Comparison of ENCODE assay signal across 25 cellular contexts in genomic region chr1:17056586-17056985, GRCh38.
"Had no signal": no experiment of that assay in that cellular context is flagged by ENCODE, and none has a peak within 500 bp of the region (broad histone marks: within the 10 kb centered on the region; RNA-seq: fewer than 3 reads in every experiment).

No MANE protein-coding gene starts in this region.

- H3K27me3 ChIP-seq: Peyer's patch, SJSA1 had no signal

- DNase-seq: activated B cell treated with CpG ODN at 0.5 μM for 24 hours; activated CD4-positive, alpha-beta T cell treated with anti-CD3 and anti-CD28 coated beads for 1 hour; activated CD4-positive, alpha-beta T cell treated with anti-CD3 and anti-CD28 coated beads, Interleukin-2, amount 10 ng/mL, durations not matched to agents 24 days and 14 days; activated CD4-positive, alpha-beta T cell treated with anti-CD3 and anti-CD28 coated beads, Interleukin-2, amount 50 U/mL, for 48 hours; activated CD8-positive, alpha-beta memory T cell treated with anti-CD3 and anti-CD28 coated beads, Interleukin-2, amount 10 ng/mL, durations not matched to agents 7 days and 5 days; activated effector memory CD4-positive, alpha-beta T cell treated with anti-CD3 and anti-CD28 coated beads, Interleukin-2, amount 50 U/mL, for 16 hours; activated naive CD4-positive, alpha-beta T cell treated with anti-CD3 and anti-CD28 coated beads for 36 hours; activated naive CD8-positive, alpha-beta T cell treated with anti-CD3 and anti-CD28 coated beads for 36 hours; activated T-cell treated with anti-CD3 and anti-CD28 coated beads, Interleukin-2, amount 50 U/mL, for 4 hours; cerebellar nuclear complex; Kasumi-1; NCI-H1105 treated with DMSO at 0.1 percent for 48 hours; NCI-H1436 treated with DMSO at 0.1 percent for 48 hours; NCI-H187; NCI-H2081; NCI-H446; NCI-H524; Peyer's patch; Right ventricle myocardium superior; SW 1271; T-helper 9 cell had no signal

- H3K36me3 ChIP-seq: SJSA1 had no signal

- H3K4me3 Mint-ChIP-seq: activated B cell treated with CpG ODN at 0.5 μM for 24 hours; activated CD4-positive, alpha-beta T cell treated with anti-CD3 and anti-CD28 coated beads, Interleukin-2, amount 10 ng/mL, durations not matched to agents 24 days and 14 days; activated CD8-positive, alpha-beta memory T cell treated with anti-CD3 and anti-CD28 coated beads, Interleukin-2, amount 10 ng/mL, durations not matched to agents 7 days and 5 days; activated naive CD4-positive, alpha-beta T cell treated with anti-CD3 and anti-CD28 coated beads for 36 hours; activated naive CD8-positive, alpha-beta T cell treated with anti-CD3 and anti-CD28 coated beads for 36 hours; T-helper 1 cell treated with Interleukin-12 subunit alpha and Interleukin-12 subunit beta and Interleukin-4 antibody, amounts not matched to agents 30 μg/mL and 1 μg/mL, for 36 hours had no signal

- H3K9me3 ChIP-seq: Peyer's patch, SJSA1 had no signal

- H3K27ac Mint-ChIP-seq: activated B cell treated with CpG ODN at 0.5 μM for 24 hours; activated CD4-positive, alpha-beta T cell treated with anti-CD3 and anti-CD28 coated beads, Interleukin-2, amount 10 ng/mL, durations not matched to agents 24 days and 14 days; activated CD8-positive, alpha-beta memory T cell treated with anti-CD3 and anti-CD28 coated beads, Interleukin-2, amount 10 ng/mL, durations not matched to agents 7 days and 5 days; activated naive CD8-positive, alpha-beta T cell treated with anti-CD3 and anti-CD28 coated beads for 36 hours; T-helper 1 cell treated with Interleukin-12 subunit alpha and Interleukin-12 subunit beta and Interleukin-4 antibody, amounts not matched to agents 30 μg/mL and 1 μg/mL, for 36 hours had no signal

- H3K4me3 ChIP-seq: Peyer's patch, SJSA1 had no signal

- ATAC-seq: activated CD8-positive, alpha-beta memory T cell treated with anti-CD3 and anti-CD28 coated beads, Interleukin-2, amount 10 ng/mL, durations not matched to agents 7 days and 5 days; activated T-cell treated with anti-CD3 and anti-CD28 coated beads, Interleukin-2, amount 50 U/mL, for 4 hours; SK-N-SH treated with all-trans-retinoic acid at 6 μM for 48 hours had no signal

- H3K27ac ChIP-seq: Peyer's patch, RWPE1, SJSA1 had no signal

- H3K9me3 Mint-ChIP-seq: activated B cell treated with CpG ODN at 0.5 μM for 24 hours; activated CD4-positive, alpha-beta T cell treated with anti-CD3 and anti-CD28 coated beads, Interleukin-2, amount 10 ng/mL, durations not matched to agents 24 days and 14 days; activated naive CD4-positive, alpha-beta T cell treated with anti-CD3 and anti-CD28 coated beads for 36 hours; activated naive CD8-positive, alpha-beta T cell treated with anti-CD3 and anti-CD28 coated beads for 36 hours; activated T-cell treated with anti-CD3 and anti-CD28 coated beads, Interleukin-2, amount 50 U/mL, for 4 hours; T-helper 1 cell treated with Interleukin-12 subunit alpha and Interleukin-12 subunit beta and Interleukin-4 antibody, amounts not matched to agents 30 μg/mL and 1 μg/mL, for 36 hours had no signal
